In the genomic region with DNA sequence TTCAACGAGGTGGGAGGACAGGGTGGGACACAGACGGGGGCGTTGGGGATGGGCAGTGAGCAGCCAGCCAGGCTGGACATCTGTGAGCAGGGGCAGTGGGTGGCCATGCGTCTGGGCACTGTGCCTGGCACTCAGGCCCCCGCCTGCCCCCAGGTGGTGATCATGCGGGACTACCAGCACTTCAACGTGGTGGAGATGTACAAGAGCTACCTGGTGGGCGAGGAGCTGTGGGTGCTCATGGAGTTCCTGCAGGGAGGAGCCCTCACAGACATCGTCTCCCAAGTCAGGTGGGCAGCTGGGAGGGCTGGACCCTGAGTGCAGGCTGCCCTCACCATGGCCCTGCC, we compare ENCODE assay signal across 16 cellular contexts. TPM values are rescaled to one million over a fixed set of nuclear protein-coding genes. Genes with fewer than 3 reads are reported as not detected.
DNase-seq lines count a peak whose midpoint lies in the region; ATAC-seq, FAIRE-seq and TF ChIP-seq lines count a peak whose summit lies in the region.
"Had no signal": no experiment of that assay in that cellular context is flagged by ENCODE, and none has a peak within 500 bp of the region (broad histone marks: within the 10 kb centered on the region; RNA-seq: fewer than 3 reads in every experiment).

No MANE protein-coding gene starts in this region.

- CTCF ChIA-PET in A549 (lab: Yijun Ruan, JAX) = interaction anchor here (1.0 to 19.7 kb wide), 13 partner anchors 11 to 233 kb away, joined by 3 to 658 read pairs (median 48); a partner anchor contains a TSS
- CTCF ChIA-PET in PC-3 (lab: Charles Lee) = interaction anchor here (0.6 to 4.1 kb wide), 7 partner anchors 33 to 553 kb away, joined by 3 to 86 read pairs (median 3); a partner anchor contains a TSS

- TF ChIP-seq EP300 in A549 (IDR thresholded peaks at IDR 0.05) = no peak

- H3K36me3 ChIP-seq in PC-3 (ENCODE audit: low read depth, low read length) = peaks cover 9% of the 10 kb centered on the region
- H3K36me3 ChIP-seq: BLaER1 had no signal

- peak; percentile 21 to 41; a peak in 2 of 5 replicates for TF ChIP-seq RAD21 in A549 (conservative IDR thresholded peaks at IDR 0.05 in 1 of 2, IDR thresholded peaks at IDR 0.05 in 1 of 2)

- BruUV-seq in PC-3 (replicated peaks; lab: Mats Ljungman, UMichigan) = no TSS peak

- H3K4me1 ChIP-seq in A549 (no peaks in the 10 kb centered on the region; the same call in 2 of the 3 replicates), PC-3 (ENCODE audit: insufficient read depth, low read length) (peaks cover under 1% of the 10 kb centered on the region; the same call in 1 of the 2 replicates)

- no peaks in the 10 kb centered on the region for H3K36me3 Mint-ChIP-seq in activated T-helper 1 cell treated with anti-CD3 and anti-CD28 coated beads, Interleukin-12 subunit alpha, Interleukin-12 subunit beta, Interleukin-2, Interleukin-4 antibody, amounts not matched to agents 30 ng/mL and 10 ng/mL and 1 ng/mL, durations not matched to agents 14 hours and 24 hours and 36 hours (ENCODE audit: low read depth)
- H3K36me3 Mint-ChIP-seq: stimulated activated memory B cell treated with anti-CD40 and anti-IgM and Interleukin-4, amounts not matched to agents 10 μg/mL and 1 μg/mL and 100 μg/mL, for 72 hours had no signal

- FAIRE-seq in A549 (lab: Jason Lieb, UNC) = no peak

- intact Hi-C loops in PC-3 (cut with micrococcal nuclease) = loop anchor here (5.0 kb wide), 1 partner anchor 35 kb away; a partner anchor contains a TSS
- intact Hi-C loops in activated T-helper 1 cell treated with anti-CD3 and anti-CD28 coated beads, Interleukin-12 subunit alpha, Interleukin-12 subunit beta, Interleukin-2, Interleukin-4 antibody, amounts not matched to agents 30 ng/mL and 10 ng/mL and 1 ng/mL, durations not matched to agents 14 hours and 24 hours and 36 hours (cut with micrococcal nuclease) = loop anchor here (5.0 kb wide), 2 partner anchors 165 to 385 kb away; a partner anchor contains a TSS

- H3K79me2 ChIP-seq in PC-3 (ENCODE audit: low read length) = no peaks in the 10 kb centered on the region

- H3K4me2 ChIP-seq in A549 (no peak overlapping the region), PC-3 (ENCODE audit: low read length) (no peak overlapping the region)

- H3K27me3 ChIP-seq in PC-3 (ENCODE audit: low read length) = no peaks in the 10 kb centered on the region

- H3K4me3 ChIP-seq in A549 = no peak overlapping the region
- H3K4me3 ChIP-seq in PC-3 (ENCODE audit: low read length) = no peak overlapping the region
- no peak overlapping the region for H3K4me3 ChIP-seq in epithelial cell of proximal tubule (ENCODE audit: low read depth, low read length)
- H3K4me3 ChIP-seq: BLaER1 had no signal

- no peaks in the 10 kb centered on the region for H3F3A ChIP-seq in PC-3 (ENCODE audit: low read length, unreplicated experiment)

- no peaks in the 10 kb centered on the region for H3K9me3 ChIP-seq in A549
- H3K9me3 ChIP-seq in PC-3 (ENCODE audit: low read length) = no peaks in the 10 kb centered on the region
- H3K9me3 ChIP-seq: BLaER1 had no signal

- H3K27ac ChIP-seq in A549 (no peak overlapping the region), PC-3 (ENCODE audit: low read length) (no peak overlapping the region)
- H3K27ac ChIP-seq: BLaER1 had no signal

- no peak for TF ChIP-seq POLR2A in A549 (IDR thresholded peaks at IDR 0.05; ENCODE audit: low read length)

- no peaks in the 10 kb centered on the region for H3K4me1 Mint-ChIP-seq in activated T-helper 1 cell treated with anti-CD3 and anti-CD28 coated beads, Interleukin-12 subunit alpha, Interleukin-12 subunit beta, Interleukin-2, Interleukin-4 antibody, amounts not matched to agents 30 ng/mL and 10 ng/mL and 1 ng/mL, durations not matched to agents 14 hours and 24 hours and 36 hours (ENCODE audit: low read depth)
- H3K4me1 Mint-ChIP-seq: activated T-helper 17 cell treated with anti-CD3 and anti-CD28 coated beads, Interleukin-2, amount 50 U/mL, for 72 hours had no signal

- H3K27me3 Mint-ChIP-seq in activated T-helper 1 cell treated with anti-CD3 and anti-CD28 coated beads, Interleukin-12 subunit alpha, Interleukin-12 subunit beta, Interleukin-2, Interleukin-4 antibody, amounts not matched to agents 30 ng/mL and 10 ng/mL and 1 ng/mL, durations not matched to agents 14 hours and 24 hours and 36 hours (ENCODE audit: insufficient read depth) = peaks cover 13% of the 10 kb centered on the region
- H3K27me3 Mint-ChIP-seq: activated T-helper 17 cell treated with anti-CD3 and anti-CD28 coated beads, Interleukin-2, amount 50 U/mL, for 72 hours had no signal

- no peak overlapping the region for H2AFZ ChIP-seq in PC-3 (ENCODE audit: low read length)

- H3K9me2 ChIP-seq in PC-3 (replicated peaks; ENCODE audit: low read length) = no peaks in the 10 kb centered on the region

- POLR2A ChIA-PET in A549 (lab: Yijun Ruan, JAX) (interaction anchor here (2.3 kb wide), 1 partner anchor 226 kb away, joined by 9 read pairs; no protein-coding TSS in a partner anchor), PC-3 (lab: Charles Lee; ENCODE audit: unreplicated experiment) (no interaction called here)

- no peaks in the 10 kb centered on the region for H4K20me1 ChIP-seq in PC-3 (ENCODE audit: low read length)
- H4K20me1 ChIP-seq: BLaER1 had no signal

- TF ChIP-seq CTCF in A549 (IDR thresholded peaks at IDR 0.05) (peak; percentile 16; the same call in 1 of the 3 replicates), GM12872 (IDR thresholded peaks at IDR 0.05; ENCODE audit: insufficient read depth, low read depth, low read length) (peak; percentile 42; the same call in 2 of the 3 replicates), PC-3 (conservative IDR thresholded peaks at IDR 0.05; ENCODE audit: low read depth, low read length) (peak; percentile 53), epithelial cell of proximal tubule (conservative IDR thresholded peaks at IDR 0.05; ENCODE audit: low read depth, low read length) (peak; percentile 52)

- H3K27ac Mint-ChIP-seq in activated T-helper 1 cell treated with anti-CD3 and anti-CD28 coated beads, Interleukin-12 subunit alpha, Interleukin-12 subunit beta, Interleukin-2, Interleukin-4 antibody, amounts not matched to agents 30 ng/mL and 10 ng/mL and 1 ng/mL, durations not matched to agents 14 hours and 24 hours and 36 hours = no peak overlapping the region
- H3K27ac Mint-ChIP-seq: activated T-helper 17 cell treated with anti-CD3 and anti-CD28 coated beads, Interleukin-2, amount 50 U/mL, for 72 hours; stimulated activated memory B cell treated with anti-CD40 and anti-IgM and Interleukin-4, amounts not matched to agents 10 μg/mL and 1 μg/mL and 100 μg/mL, for 72 hours had no signal

- H3K4me3 Mint-ChIP-seq in activated T-helper 1 cell treated with anti-CD3 and anti-CD28 coated beads, Interleukin-12 subunit alpha, Interleukin-12 subunit beta, Interleukin-2, Interleukin-4 antibody, amounts not matched to agents 30 ng/mL and 10 ng/mL and 1 ng/mL, durations not matched to agents 14 hours and 24 hours and 36 hours = no peak overlapping the region
- H3K4me3 Mint-ChIP-seq: activated T-helper 17 cell treated with anti-CD3 and anti-CD28 coated beads, Interleukin-2, amount 50 U/mL, for 72 hours; stimulated activated memory B cell treated with anti-CD40 and anti-IgM and Interleukin-4, amounts not matched to agents 10 μg/mL and 1 μg/mL and 100 μg/mL, for 72 hours had no signal

- peak; percentile 45 to 48 for DNase-seq in A549 (ENCODE audit: low read depth in 1 of 2, low spot score in 1 of 2)
- DNase-seq in PC-3 = peak; percentile 36
- no peak for DNase-seq in epithelial cell of proximal tubule (ENCODE audit: low read depth)
- no peak for DNase-seq in activated T-helper 1 cell treated with anti-CD3 and anti-CD28 coated beads, Interleukin-12 subunit alpha, Interleukin-12 subunit beta, Interleukin-2, Interleukin-4 antibody, amounts not matched to agents 30 ng/mL and 10 ng/mL and 1 ng/mL, durations not matched to agents 14 hours and 24 hours and 36 hours (ENCODE audit: low spot score)
- DNase-seq in NOMO-1 (lab: John Stamatoyannopoulos, UW; ENCODE audit: unreplicated experiment in 2 of 2) = no peak
- DNase-seq: activated CD4-positive, alpha-beta T cell treated with anti-CD3 and anti-CD28 coated beads for 4 hours; GDM1; stimulated activated CD4-positive, alpha-beta T cell treated with anti-CD3 and anti-CD28 coated beads, Interleukin-1b, Interleukin-23, amount 100 ng/mL, for 48 hours had no signal

- H3K9me3 Mint-ChIP-seq in activated T-helper 1 cell treated with anti-CD3 and anti-CD28 coated beads, Interleukin-12 subunit alpha, Interleukin-12 subunit beta, Interleukin-2, Interleukin-4 antibody, amounts not matched to agents 30 ng/mL and 10 ng/mL and 1 ng/mL, durations not matched to agents 14 hours and 24 hours and 36 hours = no peaks in the 10 kb centered on the region
- H3K9me3 Mint-ChIP-seq: activated T-helper 17 cell treated with anti-CD3 and anti-CD28 coated beads, Interleukin-2, amount 50 U/mL, for 72 hours; stimulated activated memory B cell treated with anti-CD40 and anti-IgM and Interleukin-4, amounts not matched to agents 10 μg/mL and 1 μg/mL and 100 μg/mL, for 72 hours had no signal

- WGBS in A549 (ENCODE audit: missing lambda C conversion rate) = 0% methylated on average over 1 of the region's 9 CpGs

- peak; percentile 52 to 85; a peak in 4 of 6 replicates for ATAC-seq in A549
- peak; percentile 58 for ATAC-seq in PC-3
- ATAC-seq in GM19452 (IDR thresholded peaks at IDR 0.05; ENCODE audit: unreplicated experiment) = no peak
- no peak for ATAC-seq in activated CD4-positive, CD25-positive, alpha-beta regulatory T cell treated with anti-CD3 and anti-CD28 coated beads, Interleukin-2, amount 50 U/mL, for 24 hours
- ATAC-seq: activated T-helper 17 cell treated with anti-CD3 and anti-CD28 coated beads, Interleukin-2, amount 50 U/mL, for 72 hours; esophagus mucosa; stimulated activated memory B cell treated with anti-CD40 and anti-IgM and Interleukin-4, amounts not matched to agents 10 μg/mL and 1 μg/mL and 100 μg/mL, for 72 hours had no signal

- H3K9ac ChIP-seq in PC-3 (ENCODE audit: low read length) = no peak overlapping the region
- H3K9ac ChIP-seq: BLaER1 had no signal

RNA-seq across cellular contexts. Expression of a gene that starts 10.2 kb away (rescaled TPM):
- polyA plus RNA-seq in A549 (2011; rRNA removed) = not detected in 2 replicates
- 0.12 and 0.29 TPM in 2 replicates for polyA plus RNA-seq in A549 (2012; cell fraction: cytosol; rRNA removed)
- polyA plus RNA-seq in A549 (2012; cell fraction: nucleus; rRNA removed) = 0.40 and 0.96 TPM in 2 replicates
- 0.08 to 0.25 TPM (median 0.10 TPM) in 3 replicates for polyA plus RNA-seq in A549 (2017; fragmentation: RNase III; extraction: RNeasy Plus Mini Kit Qiagen cat#74134 plus additional on column Dnase treatment)
- not detected in 2 replicates for polyA minus RNA-seq in A549 (2011; rRNA and poly(A)+ RNA removed)
- 1.2 and 1.4 TPM in 2 replicates for total RNA-seq in PC-3 (2014; rRNA removed)
- total RNA-seq in epithelial cell of proximal tubule = 0.22 TPM in 1 of 2 replicates, not detected in the other
- total RNA-seq in activated T-helper 1 cell treated with anti-CD3 and anti-CD28 coated beads, Interleukin-12 subunit alpha, Interleukin-12 subunit beta, Interleukin-2, Interleukin-4 antibody, amounts not matched to agents 30 ng/mL and 10 ng/mL and 1 ng/mL, durations not matched to agents 14 hours and 24 hours and 36 hours = not detected in 2 replicates
- total RNA-seq: activated T-helper 17 cell treated with anti-CD3 and anti-CD28 coated beads, Interleukin-2, amount 50 U/mL, for 72 hours; esophagus mucosa; mononuclear cell had no signal

RNA-seq across cellular contexts. Expression of a gene that starts 33.8 kb away (rescaled TPM):
- polyA plus RNA-seq in A549 (2011; rRNA removed) (0.08 and 0.16 TPM in 2 replicates), A549 (2017; fragmentation: RNase III; extraction: RNeasy Plus Mini Kit Qiagen cat#74134 plus additional on column Dnase treatment) (0.05 to 0.12 TPM (median 0.10 TPM) in 3 replicates)
- 0.03 and 0.04 TPM in 2 replicates for polyA plus RNA-seq in A549 (2012; cell fraction: cytosol; rRNA removed)
- polyA plus RNA-seq in A549 (2012; cell fraction: nucleus; rRNA removed) = 0.10 and 0.22 TPM in 2 replicates
- 0.08 TPM in 1 of 2 replicates, not detected in the other for polyA minus RNA-seq in A549 (2011; rRNA and poly(A)+ RNA removed)
- total RNA-seq in PC-3 (2014; rRNA removed) (30.4 TPM in 2 replicates), epithelial cell of proximal tubule (4.5 and 7.1 TPM in 2 replicates)
- total RNA-seq in activated T-helper 1 cell treated with anti-CD3 and anti-CD28 coated beads, Interleukin-12 subunit alpha, Interleukin-12 subunit beta, Interleukin-2, Interleukin-4 antibody, amounts not matched to agents 30 ng/mL and 10 ng/mL and 1 ng/mL, durations not matched to agents 14 hours and 24 hours and 36 hours = 0.26 and 0.78 TPM in 2 replicates

RNA-seq across cellular contexts. Expression of a gene that starts 35.0 kb away (rescaled TPM):
- polyA plus RNA-seq in A549 (2011; rRNA removed) (0.19 and 0.30 TPM in 2 replicates), A549 (2017; fragmentation: RNase III; extraction: RNeasy Plus Mini Kit Qiagen cat#74134 plus additional on column Dnase treatment) (0.38 to 0.58 TPM (median 0.49 TPM) in 3 replicates)
- 0.65 and 0.84 TPM in 2 replicates for polyA plus RNA-seq in A549 (2012; cell fraction: cytosol; rRNA removed)
- 0.98 and 1.1 TPM in 2 replicates for polyA plus RNA-seq in A549 (2012; cell fraction: nucleus; rRNA removed)
- 0.37 TPM in 1 of 2 replicates, not detected in the other for polyA minus RNA-seq in A549 (2011; rRNA and poly(A)+ RNA removed)
- total RNA-seq in PC-3 (2014; rRNA removed) (1.3 and 3.2 TPM in 2 replicates), epithelial cell of proximal tubule (0.81 and 1.2 TPM in 2 replicates)
- total RNA-seq in activated T-helper 1 cell treated with anti-CD3 and anti-CD28 coated beads, Interleukin-12 subunit alpha, Interleukin-12 subunit beta, Interleukin-2, Interleukin-4 antibody, amounts not matched to agents 30 ng/mL and 10 ng/mL and 1 ng/mL, durations not matched to agents 14 hours and 24 hours and 36 hours = 88.5 and 89.0 TPM in 2 replicates

RNA-seq across cellular contexts. Expression of a gene that starts 50.8 kb away (rescaled TPM):
- polyA plus RNA-seq in A549 (2011; rRNA removed) = 2.8 and 3.5 TPM in 2 replicates
- 0.98 and 1.6 TPM in 2 replicates for polyA plus RNA-seq in A549 (2012; cell fraction: cytosol; rRNA removed)
- polyA plus RNA-seq in A549 (2012; cell fraction: nucleus; rRNA removed) = 1.0 and 1.2 TPM in 2 replicates
- polyA plus RNA-seq in A549 (2017; fragmentation: RNase III; extraction: RNeasy Plus Mini Kit Qiagen cat#74134 plus additional on column Dnase treatment) = 3.3 to 3.9 TPM (median 3.8 TPM) in 3 replicates
- 0.74 and 1.2 TPM in 2 replicates for polyA minus RNA-seq in A549 (2011; rRNA and poly(A)+ RNA removed)
- total RNA-seq in PC-3 (2014; rRNA removed) = 22.1 and 32.1 TPM in 2 replicates
- total RNA-seq in epithelial cell of proximal tubule = 15.3 and 17.3 TPM in 2 replicates
- total RNA-seq in activated T-helper 1 cell treated with anti-CD3 and anti-CD28 coated beads, Interleukin-12 subunit alpha, Interleukin-12 subunit beta, Interleukin-2, Interleukin-4 antibody, amounts not matched to agents 30 ng/mL and 10 ng/mL and 1 ng/mL, durations not matched to agents 14 hours and 24 hours and 36 hours = 19.2 and 25.1 TPM in 2 replicates

Comparison
In these comparisons a context has a peak if more than half of its experiments do, and no peak if none do; other contexts are left out.
1. ATAC-seq: peak in A549 (2 of 2) and PC-3 (single experiment); none in GM19452 (single experiment) and activated CD4-positive, CD25-positive, alpha-beta regulatory T cell treated with anti-CD3 and anti-CD28 coated beads, Interleukin-2, amount 50 U/mL, for 24 hours (0 of 2).
2. DNase-seq: peak in A549 (2 of 2) and PC-3 (single experiment); none in epithelial cell of proximal tubule (single experiment), activated T-helper 1 cell treated with anti-CD3 and anti-CD28 coated beads, Interleukin-12 subunit alpha, Interleukin-12 subunit beta, Interleukin-2, Interleukin-4 antibody, amounts not matched to agents 30 ng/mL and 10 ng/mL and 1 ng/mL, durations not matched to agents 14 hours and 24 hours and 36 hours (single experiment) and NOMO-1 (0 of 2).
3. RNA of a gene that starts 35.0 kb away (total RNA-seq): 88.5 to 89.0 TPM in activated T-helper 1 cell treated with anti-CD3 and anti-CD28 coated beads, Interleukin-12 subunit alpha, Interleukin-12 subunit beta, Interleukin-2, Interleukin-4 antibody, amounts not matched to agents 30 ng/mL and 10 ng/mL and 1 ng/mL, durations not matched to agents 14 hours and 24 hours and 36 hours; 1.3 to 3.2 TPM in PC-3 and 0.81 to 1.2 TPM in epithelial cell of proximal tubule; every median in the first group is over 10 times any median in the second.
4. Peak in every context shown above with its lines, with median percentiles within 50 percentile points of each other: CTCF ChIP-seq.